Comparison of ENCODE assay signal across 21 cellular contexts in genomic region chr16:6616746-6617145, GRCh38.
"Had no signal": no experiment of that assay in that cellular context is flagged by ENCODE, and none has a peak within 500 bp of the region (broad histone marks: within the 10 kb centered on the region; RNA-seq: fewer than 3 reads in every experiment).

No MANE protein-coding gene starts in this region.

- H3K4me3 ChIP-seq: gastrocnemius medialis, neural progenitor cell, right atrium auricular region, smooth muscle cell, suprapubic skin, vagina had no signal

- H3K9me3 ChIP-seq: gastrocnemius medialis, right atrium auricular region, suprapubic skin, vagina had no signal

- H3K27ac ChIP-seq: epithelial cell of prostate, gastrocnemius medialis, neural progenitor cell, parathyroid adenoma, right atrium auricular region, suprapubic skin, vagina had no signal

- DNase-seq: effector CD8-positive, alpha-beta T cell; endodermal cell; foreskin fibroblast; gastrocnemius medialis; head of caudate nucleus; mesenchymal stem cell; naive thymus-derived CD4-positive, alpha-beta T cell; stimulated activated CD4-positive, alpha-beta T cell treated with anti-CD3 and anti-CD28 coated beads, Interleukin-12 subunit alpha, Interleukin-12 subunit beta, amount 100 ng/mL, for 4 hours; stimulated activated CD4-positive, alpha-beta T cell treated with anti-CD3 and anti-CD28 coated beads, Interleukin-1b, Interleukin-23, amount 100 ng/mL, for 48 hours; stimulated activated CD4-positive, alpha-beta T cell treated with anti-CD3 and anti-CD28 coated beads, Interleukin-4, amount 100 ng/mL, for 1 hour; stimulated activated CD8-positive, alpha-beta memory T cell treated with anti-CD3 and anti-CD28 coated beads, Interleukin-4, amount 100 ng/mL, for 48 hours; stimulated activated naive CD4-positive, alpha-beta T cell; stimulated activated naive CD8-positive, alpha-beta T cell treated with anti-CD3 and anti-CD28 coated beads, Interleukin-15, amount 100 ng/mL, for 72 hours; trophoblast cell had no signal

- H3K27me3 ChIP-seq: gastrocnemius medialis, neural progenitor cell, right atrium auricular region, suprapubic skin, vagina had no signal

- H3K4me1 ChIP-seq: gastrocnemius medialis, neural progenitor cell, parathyroid adenoma, right atrium auricular region, suprapubic skin, vagina had no signal

- H3K36me3 ChIP-seq: gastrocnemius medialis, neural progenitor cell, right atrium auricular region, suprapubic skin, vagina had no signal
